ENCODE assay signal across 8 cellular contexts in genomic region chr16:23505180-23505665, GRCh38. TPM values are rescaled to one million over a fixed set of nuclear protein-coding genes. Genes with fewer than 3 reads are reported as not detected.
A peak's percentile ranks its signal among the peaks of the same experiment; 100 is the strongest.
DNase-seq lines count a peak whose midpoint lies in the region; ATAC-seq lines count a peak whose summit lies in the region.

No MANE protein-coding gene starts in this region.

- no peak overlapping the region for H3K9ac ChIP-seq in HUES64 (ENCODE audit: low read depth, low read length)
- no peak overlapping the region for H3K9ac ChIP-seq in skeletal muscle satellite cell (ENCODE audit: low read depth, low read length)

- no peak overlapping the region for H3K4me3 Mint-ChIP-seq in dendritic cell treated with granulocyte-macrophage colony-stimulating factor and Interleukin-4, amounts not matched to agents 40 ng/mL and 50 ng/mL, for 4 days

- H3K4me1 Mint-ChIP-seq in dendritic cell treated with granulocyte-macrophage colony-stimulating factor and Interleukin-4, amounts not matched to agents 40 ng/mL and 50 ng/mL, for 4 days (ENCODE audit: low read depth): peaks cover 85% of the 10 kb centered on the region

- H3K4me1 ChIP-seq in HUES64 (ENCODE audit: insufficient read depth, low read length) (peaks cover 39% of the 10 kb centered on the region), skeletal muscle satellite cell (ENCODE audit: control insufficient read depth, insufficient read depth, low read length) (peaks cover 39% of the 10 kb centered on the region)

- peak overlapping the region; percentile 58 for H3K4me2 ChIP-seq in skeletal muscle satellite cell (ENCODE audit: low read length)

- peak overlapping the region; percentile 15; the same call in 1 of the 2 replicates for H3K27ac ChIP-seq in HUES64 (ENCODE audit: low read depth, low read length)

- H3K36me3 ChIP-seq in HUES64 (ENCODE audit: insufficient read depth, low read length) (peaks cover 33% of the 10 kb centered on the region), skeletal muscle satellite cell (ENCODE audit: insufficient read depth, low read length) (no peaks in the 10 kb centered on the region)

- no peaks in the 10 kb centered on the region for H3K9me3 Mint-ChIP-seq in dendritic cell treated with granulocyte-macrophage colony-stimulating factor and Interleukin-4, amounts not matched to agents 40 ng/mL and 50 ng/mL, for 4 days

- ATAC-seq in GM19397 (IDR thresholded peaks at IDR 0.05; ENCODE audit: unreplicated experiment) (peak; percentile 7), HG03469 (IDR thresholded peaks at IDR 0.05; ENCODE audit: unreplicated experiment) (no peak), left colon (no peak), GM21390 (IDR thresholded peaks at IDR 0.05; ENCODE audit: unreplicated experiment) (no peak)

- H3K9me3 ChIP-seq in HUES64 (ENCODE audit: insufficient read depth, low read depth, low read length) (no peaks in the 10 kb centered on the region), skeletal muscle satellite cell (replicated peaks; ENCODE audit: low read length) (no peaks in the 10 kb centered on the region)

- no peak for DNase-seq in left colon
- DNase-seq in germinal center (ENCODE audit: low spot score): no peak

- H3K4me3 ChIP-seq in HUES64 (ENCODE audit: low read length) (no peak overlapping the region), skeletal muscle satellite cell (ENCODE audit: low read length) (peak overlapping the region; percentile 33)

- intact Hi-C loops in dendritic cell treated with granulocyte-macrophage colony-stimulating factor and Interleukin-4, amounts not matched to agents 40 ng/mL and 50 ng/mL, for 4 days (cut with micrococcal nuclease): loop anchor here (5.0 kb wide), 1 partner anchor 52 kb away; the partner anchor contains the start of genes EARS2 and UBFD1
- intact Hi-C loops in left colon (cut with DNase I, micrococcal nuclease): no loop called here

- H3K27ac Mint-ChIP-seq in dendritic cell treated with granulocyte-macrophage colony-stimulating factor and Interleukin-4, amounts not matched to agents 40 ng/mL and 50 ng/mL, for 4 days: peak overlapping the region; percentile 33

- 95% methylated on average over 9 of the region's 9 CpGs for WGBS in HUES64

- H3K27me3 ChIP-seq in HUES64 (ENCODE audit: insufficient read depth, low read length) (no peaks in the 10 kb centered on the region), skeletal muscle satellite cell (ENCODE audit: control insufficient read depth, insufficient read depth, low read length) (no peaks in the 10 kb centered on the region)

- H3K36me3 Mint-ChIP-seq in dendritic cell treated with granulocyte-macrophage colony-stimulating factor and Interleukin-4, amounts not matched to agents 40 ng/mL and 50 ng/mL, for 4 days (ENCODE audit: low read depth): peaks cover 49% of the 10 kb centered on the region

- no peaks in the 10 kb centered on the region for H3K27me3 Mint-ChIP-seq in dendritic cell treated with granulocyte-macrophage colony-stimulating factor and Interleukin-4, amounts not matched to agents 40 ng/mL and 50 ng/mL, for 4 days

RNA-seq across cellular contexts. Expression of gene GGA2, which starts 5.1 kb away (rescaled TPM):
- polyA plus RNA-seq in HUES64 (2013, experiment 1 of 2): 59.6 TPM
- 53.8 TPM for polyA plus RNA-seq in HUES64 (2013, experiment 2 of 2)
- total RNA-seq in skeletal muscle satellite cell (2012; rRNA removed): 18.0 and 21.0 TPM in 2 replicates
- 10 to 100 TPM; 42.6 to 45.3 TPM for total RNA-seq in left colon

RNA-seq across cellular contexts. Expression of gene EARS2, which starts 51.9 kb away (rescaled TPM):
- polyA plus RNA-seq in HUES64 (2013, experiment 1 of 2): 34.3 TPM
- polyA plus RNA-seq in HUES64 (2013, experiment 2 of 2): 32.1 TPM
- total RNA-seq in skeletal muscle satellite cell (2012; rRNA removed): 33.0 and 37.3 TPM in 2 replicates
- 10 to 100 TPM; 15.4 to 17.2 TPM for total RNA-seq in left colon

RNA-seq across cellular contexts. Expression of gene COG7, which starts 52.2 kb away (rescaled TPM):
- 8.0 TPM for polyA plus RNA-seq in HUES64 (2013, experiment 1 of 2)
- 10.0 TPM for polyA plus RNA-seq in HUES64 (2013, experiment 2 of 2)
- total RNA-seq in skeletal muscle satellite cell (2012; rRNA removed): 13.8 and 17.0 TPM in 2 replicates
- total RNA-seq in left colon: 10 to 100 TPM; 29.3 to 42.5 TPM

RNA-seq across cellular contexts. Expression of gene UBFD1, which starts 52.3 kb away (rescaled TPM):
- 62.3 TPM for polyA plus RNA-seq in HUES64 (2013, experiment 1 of 2)
- 55.3 TPM for polyA plus RNA-seq in HUES64 (2013, experiment 2 of 2)
- total RNA-seq in skeletal muscle satellite cell (2012; rRNA removed): 44.1 and 88.2 TPM in 2 replicates
- total RNA-seq in left colon: 10 to 100 TPM; 26.5 to 27.7 TPM
